Comparison of ENCODE assay signal across 8 cellular contexts in the genomic region with DNA sequence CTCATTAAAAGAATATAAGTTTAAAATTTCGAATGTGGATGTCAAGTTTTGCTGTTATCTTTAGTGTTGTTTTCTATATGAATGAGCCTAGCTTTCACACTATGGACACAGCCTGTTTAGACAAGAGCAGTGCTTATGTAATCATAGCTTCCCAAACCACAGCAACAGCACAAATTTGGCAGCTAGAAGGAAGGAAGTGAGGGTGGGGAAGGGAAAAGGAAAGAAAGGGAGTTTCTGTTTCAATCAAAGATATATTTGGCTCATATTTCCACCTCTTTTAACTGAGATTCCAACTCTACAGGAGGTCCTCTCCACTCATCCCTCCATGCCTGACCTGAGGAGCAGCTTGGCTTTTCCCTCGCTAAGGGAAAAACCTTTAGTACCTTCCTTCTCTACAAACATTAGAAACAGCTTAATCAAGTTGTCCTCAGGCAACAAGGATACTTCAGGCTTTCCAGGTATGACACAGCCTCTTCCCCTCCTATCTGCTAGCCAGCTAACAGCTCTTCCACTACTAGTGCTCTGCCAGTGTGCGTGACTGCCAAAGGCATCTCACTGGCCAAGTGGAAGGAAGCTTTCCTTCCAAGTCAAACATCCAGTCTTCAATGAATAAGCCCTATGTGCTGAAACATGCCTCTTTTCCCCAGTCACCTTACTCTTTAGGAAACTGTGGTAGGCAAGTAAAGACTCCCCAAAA.
A peak's percentile ranks its signal among the peaks of the same experiment; 100 is the strongest.
DNase-seq lines count a peak whose midpoint lies in the region; ATAC-seq, FAIRE-seq and TF ChIP-seq lines count a peak whose summit lies in the region.

No MANE protein-coding gene starts in this region.

- intact Hi-C loops in ascending aorta (cut with DNase I): no loop called here

- TF ChIP-seq CTCF in A549 (IDR thresholded peaks at IDR 0.05) (no peak), ascending aorta (IDR thresholded peaks at IDR 0.05) (no peak)

- H3K27me3 ChIP-seq in ascending aorta: no peaks in the 10 kb centered on the region

- 74% methylated on average over 3 of the region's 3 CpGs for WGBS in A549 (ENCODE audit: missing lambda C conversion rate)

- ATAC-seq in A549 (no peak), memory B cell (ENCODE audit: low read depth) (no peak), HG03439 (IDR thresholded peaks at IDR 0.05; ENCODE audit: unreplicated experiment) (no peak), HG03135 (IDR thresholded peaks at IDR 0.05; ENCODE audit: unreplicated experiment) (no peak)

- peaks cover 10% of the 10 kb centered on the region; the same call in 2 of the 3 replicates for H3K4me1 ChIP-seq in A549
- H3K4me1 ChIP-seq in ascending aorta: peaks cover 0 to 13% of the 10 kb centered on the region in 2 donors

- POLR2A ChIA-PET in A549 (lab: Yijun Ruan, JAX): no interaction called here

- TF ChIP-seq EP300 in A549 (IDR thresholded peaks at IDR 0.05): no peak

- H3K9me3 ChIP-seq in A549: no peaks in the 10 kb centered on the region
- H3K9me3 ChIP-seq in KOPT-K1 (ENCODE audit: insufficient read depth, low read length, poor library complexity, severe bottlenecking): peaks cover 4% of the 10 kb centered on the region
- no peaks in the 10 kb centered on the region for H3K9me3 ChIP-seq in ascending aorta

- H3K27ac ChIP-seq in A549: no peak overlapping the region
- peak overlapping the region; percentile 69 for H3K27ac ChIP-seq in KOPT-K1 (ENCODE audit: low read depth, low read length, poor library complexity, severe bottlenecking)
- peak overlapping the region; percentile 10 to 31 for H3K27ac ChIP-seq in ascending aorta

- peaks cover 26% of the 10 kb centered on the region for H3K4me1 Mint-ChIP-seq in memory B cell

- no peaks in the 10 kb centered on the region for H3K36me3 Mint-ChIP-seq in memory B cell

- DNase-seq in A549 (ENCODE audit: low read depth in 1 of 2, low spot score in 1 of 2): no peak
- DNase-seq in ascending aorta (ENCODE audit: low spot score in 2 of 2): no peak
- no peak for DNase-seq in memory B cell (ENCODE audit: low spot score in 2 of 2)
- no peak for DNase-seq in stimulated activated CD4-positive, alpha-beta T cell treated with anti-CD3 and anti-CD28 coated beads, Interleukin-4, amount 100 ng/mL, for 1 hour
- no peak for DNase-seq in frontal cortex (ENCODE audit: low spot score in 2 of 2)

- peak overlapping the region; percentile 40 for H3K4me2 ChIP-seq in A549

- no peaks in the 10 kb centered on the region for H3K36me3 ChIP-seq in KOPT-K1 (ENCODE audit: insufficient read depth, low read length)
- no peaks in the 10 kb centered on the region for H3K36me3 ChIP-seq in ascending aorta

- H3K9me3 Mint-ChIP-seq in memory B cell: no peaks in the 10 kb centered on the region

- CTCF ChIA-PET in A549 (lab: Yijun Ruan, JAX): interaction anchor here (1.0 kb wide), 1 partner anchor 11 kb away, joined by 3 read pairs; no protein-coding TSS in a partner anchor

- no peak for TF ChIP-seq POLR2A in A549 (IDR thresholded peaks at IDR 0.05; ENCODE audit: low read length)

- H3K4me3 Mint-ChIP-seq in memory B cell: no peak overlapping the region

- TF ChIP-seq RAD21 in A549 (conservative IDR thresholded peaks at IDR 0.05 in 1 of 2, IDR thresholded peaks at IDR 0.05 in 1 of 2): no peak

- H3K27me3 Mint-ChIP-seq in memory B cell: no peaks in the 10 kb centered on the region

- no peak for FAIRE-seq in A549 (lab: Jason Lieb, UNC)
- no peak for FAIRE-seq in frontal cortex (lab: Jason Lieb, UNC)

- peak overlapping the region; percentile 22 for H3K27ac Mint-ChIP-seq in memory B cell

- H3K4me3 ChIP-seq in A549 (no peak overlapping the region), ascending aorta (no peak overlapping the region)

TF ChIP-seq in A549, 52 proteins besides CTCF, POLR2A, EP300 and RAD21:
- TF ChIP-seq, protein P1, sequence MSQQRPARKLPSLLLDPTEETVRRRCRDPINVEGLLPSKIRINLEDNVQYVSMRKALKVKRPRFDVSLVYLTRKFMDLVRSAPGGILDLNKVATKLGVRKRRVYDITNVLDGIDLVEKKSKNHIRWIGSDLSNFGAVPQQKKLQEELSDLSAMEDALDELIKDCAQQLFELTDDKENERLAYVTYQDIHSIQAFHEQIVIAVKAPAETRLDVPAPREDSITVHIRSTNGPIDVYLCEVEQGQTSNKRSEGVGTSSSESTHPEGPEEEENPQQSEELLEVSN (IDR thresholded peaks at IDR 0.05; ENCODE audit: borderline replicate concordance, low read depth): no peak
- TF ChIP-seq POLR2AphosphoS2 (conservative IDR thresholded peaks at IDR 0.05; ENCODE audit: low read length) (no peak), EHF (CRISPR knock-in tag; IDR thresholded peaks at IDR 0.05) (no peak), CEBPB (IDR thresholded peaks at IDR 0.05) (no peak), FOSL2 (IDR thresholded peaks at IDR 0.05) (no peak), FOSL2 (CRISPR knock-in tag; IDR thresholded peaks at IDR 0.05) (no peak), MAZ (IDR thresholded peaks at IDR 0.05; ENCODE audit: borderline replicate concordance, low read depth, low read length) (no peak), MAX (IDR thresholded peaks at IDR 0.05) (no peak), RARB (CRISPR knock-in tag; IDR thresholded peaks at IDR 0.05) (no peak), ATOH8 (CRISPR knock-in tag; IDR thresholded peaks at IDR 0.05; ENCODE audit: low read depth) (no peak), NR3C1 (IDR thresholded peaks at IDR 0.05) (no peak), NFE2L2 (conservative IDR thresholded peaks at IDR 0.05; ENCODE audit: low read length) (no peak), FOSB (CRISPR knock-in tag; IDR thresholded peaks at IDR 0.05) (no peak), HEYL (CRISPR knock-in tag; IDR thresholded peaks at IDR 0.05) (no peak), RCOR1 (IDR thresholded peaks at IDR 0.05; ENCODE audit: low read depth, low read length) (no peak), GATA3 (IDR thresholded peaks at IDR 0.05; ENCODE audit: borderline replicate concordance) (no peak), BHLHE40 (IDR thresholded peaks at IDR 0.05; ENCODE audit: low read depth, low read length) (no peak), HMGXB4 (CRISPR knock-in tag; IDR thresholded peaks at IDR 0.05; ENCODE audit: borderline replicate concordance) (no peak)

Comparison
In these comparisons a context has a peak if more than half of its experiments do, and no peak if none do; other contexts are left out.
1. H3K27ac ChIP-seq: peak in KOPT-K1 (single experiment) and ascending aorta (2 of 2); none in A549 (0 of 2).